Comparison of ENCODE assay signal across 18 cellular contexts in genomic region chr11:68016904-68017817, GRCh38. TPM values are rescaled to one million over a fixed set of nuclear protein-coding genes. Genes with fewer than 3 reads are reported as not detected.
DNase-seq lines count a peak whose midpoint lies in the region; ATAC-seq and TF ChIP-seq lines count a peak whose summit lies in the region.
"Had no signal": no experiment of that assay in that cellular context is flagged by ENCODE, and none has a peak within 500 bp of the region (broad histone marks: within the 10 kb centered on the region; RNA-seq: fewer than 3 reads in every experiment).

No MANE protein-coding gene starts in this region.

- CTCF ChIA-PET in naive thymus-derived CD4-positive, alpha-beta T cell (lab: Charles Lee) = no interaction called here

- WGBS in right lobe of liver (ENCODE audit: insufficient coverage, low coverage, low lambda C conversion rate, missing lambda C conversion rate) = 24% methylated on average over 4 of the region's 16 CpGs
- WGBS in tibial nerve, 2 donors = 39 to 46% methylated on average over 8 to 16 of the region's 16 CpGs

- POLR2A ChIA-PET in naive thymus-derived CD4-positive, alpha-beta T cell (lab: Charles Lee) = no interaction called here

- no peak overlapping the region for H3K4me3 ChIP-seq in adipocyte (ENCODE audit: low read length)
- H3K4me3 ChIP-seq in right lobe of liver = no peak overlapping the region
- no peak overlapping the region for H3K4me3 ChIP-seq in tibial nerve
- H3K4me3 ChIP-seq in naive thymus-derived CD4-positive, alpha-beta T cell (ENCODE audit: low read length) = no peak overlapping the region
- H3K4me3 ChIP-seq: coronary artery had no signal

- H3K4me1 ChIP-seq in adipocyte (ENCODE audit: control insufficient read depth, insufficient read depth, low read length) = peaks cover 46% of the 10 kb centered on the region
- H3K4me1 ChIP-seq in right lobe of liver = peaks cover 0 to 7% (median 0%) of the 10 kb centered on the region in 4 donors
- H3K4me1 ChIP-seq in tibial nerve = peaks cover 0 to 90% (median 46%) of the 10 kb centered on the region in 4 donors
- H3K4me1 ChIP-seq in naive thymus-derived CD4-positive, alpha-beta T cell (ENCODE audit: control insufficient read depth in 2 of 2, insufficient read depth in 2 of 2, low read length in 2 of 2) = no peaks in the 10 kb centered on the region

- H3K36me3 Mint-ChIP-seq in naive thymus-derived CD4-positive, alpha-beta T cell = no peaks in the 10 kb centered on the region

- no peak overlapping the region for H3K4me3 Mint-ChIP-seq in naive thymus-derived CD4-positive, alpha-beta T cell
- H3K4me3 Mint-ChIP-seq: T-helper 1 cell treated with Interleukin-12 subunit alpha and Interleukin-12 subunit beta and Interleukin-4 antibody, amounts not matched to agents 30 μg/mL and 1 μg/mL, for 36 hours had no signal

- H3K4me1 Mint-ChIP-seq in naive thymus-derived CD4-positive, alpha-beta T cell = peaks cover 0 to 8% (median 0%) of the 10 kb centered on the region in 7 donors

- no peaks in the 10 kb centered on the region for H3K9me3 Mint-ChIP-seq in naive thymus-derived CD4-positive, alpha-beta T cell
- H3K9me3 Mint-ChIP-seq: T-helper 1 cell treated with Interleukin-12 subunit alpha and Interleukin-12 subunit beta and Interleukin-4 antibody, amounts not matched to agents 30 μg/mL and 1 μg/mL, for 36 hours had no signal

- no peak for TF ChIP-seq POLR2A in right lobe of liver (IDR thresholded peaks at IDR 0.05)
- no peak for TF ChIP-seq POLR2A in tibial nerve (IDR thresholded peaks at IDR 0.05)

- DNase-seq in NCI-H82 (lab: John Stamatoyannopoulos, UW) (peak; percentile 33), NCI-H82 treated with DMSO at 0.1 percent for 48 hours (lab: John Stamatoyannopoulos, UW; ENCODE audit: unreplicated experiment) (no peak), adipocyte (ENCODE audit: low read depth) (no peak), right lobe of liver (peak in 1 of 3 donors; percentile 24), tibial nerve (ENCODE audit: low spot score in 2 of 2) (no peak)
- no peak for DNase-seq in naive thymus-derived CD4-positive, alpha-beta T cell
- DNase-seq: activated CD4-positive, alpha-beta T cell treated with anti-CD3 and anti-CD28 coated beads for 4 hours; activated T-cell treated with anti-CD3 and anti-CD28 coated beads, Interleukin-2, amount 50 U/mL, for 48 hours; amniotic stem cell; hippocampal formation; NCI-H1048; NCI-H226 had no signal

- intact Hi-C loops in right lobe of liver (cut with DNase I) = no loop called here
- intact Hi-C loops in naive thymus-derived CD4-positive, alpha-beta T cell (cut with micrococcal nuclease) = no loop called here

- peaks cover 0 to 5% (median 0%) of the 10 kb centered on the region in 5 donors for H3K27me3 Mint-ChIP-seq in naive thymus-derived CD4-positive, alpha-beta T cell

- no peak for TF ChIP-seq CTCF in right lobe of liver (IDR thresholded peaks at IDR 0.05)
- TF ChIP-seq CTCF in tibial nerve (IDR thresholded peaks at IDR 0.05) = no peak

- H3K27ac Mint-ChIP-seq in naive thymus-derived CD4-positive, alpha-beta T cell = no peak overlapping the region
- H3K27ac Mint-ChIP-seq: T-helper 1 cell treated with Interleukin-12 subunit alpha and Interleukin-12 subunit beta and Interleukin-4 antibody, amounts not matched to agents 30 μg/mL and 1 μg/mL, for 36 hours had no signal

- H3K36me3 ChIP-seq in adipocyte (ENCODE audit: control insufficient read depth, insufficient read depth, low read length, severe bottlenecking) = no peaks in the 10 kb centered on the region
- H3K36me3 ChIP-seq in right lobe of liver = no peaks in the 10 kb centered on the region
- H3K36me3 ChIP-seq in tibial nerve = peaks cover 0 to 28% (median 0%) of the 10 kb centered on the region in 3 donors
- no peaks in the 10 kb centered on the region for H3K36me3 ChIP-seq in naive thymus-derived CD4-positive, alpha-beta T cell (ENCODE audit: control insufficient read depth in 2 of 3, insufficient read depth in 3 of 3, low read length in 3 of 3)

- H3K9me3 ChIP-seq in adipocyte (ENCODE audit: control insufficient read depth, low read length) = no peaks in the 10 kb centered on the region
- H3K9me3 ChIP-seq in right lobe of liver = no peaks in the 10 kb centered on the region
- no peaks in the 10 kb centered on the region for H3K9me3 ChIP-seq in tibial nerve
- no peaks in the 10 kb centered on the region for H3K9me3 ChIP-seq in naive thymus-derived CD4-positive, alpha-beta T cell (ENCODE audit: control insufficient read depth in 2 of 3, low read length in 3 of 3)

- H3K27me3 ChIP-seq in adipocyte (replicated peaks; ENCODE audit: control insufficient read depth, insufficient read depth, low read length) = no peaks in the 10 kb centered on the region
- H3K27me3 ChIP-seq in right lobe of liver = no peaks in the 10 kb centered on the region
- no peaks in the 10 kb centered on the region for H3K27me3 ChIP-seq in tibial nerve
- no peaks in the 10 kb centered on the region for H3K27me3 ChIP-seq in naive thymus-derived CD4-positive, alpha-beta T cell (ENCODE audit: control insufficient read depth in 2 of 2, insufficient read depth in 2 of 2, low read length in 2 of 2)

- no peak for TF ChIP-seq EP300 in tibial nerve (IDR thresholded peaks at IDR 0.05)

- peak overlapping the region; percentile 29 for H3K9ac ChIP-seq in adipocyte (ENCODE audit: low read length)

- peak in 3 of 4 donors; percentile 31 to 71 (median 38) for ATAC-seq in right lobe of liver
- no peak for ATAC-seq in GM21786 (IDR thresholded peaks at IDR 0.05; ENCODE audit: unreplicated experiment)
- ATAC-seq in HG03439 (IDR thresholded peaks at IDR 0.05; ENCODE audit: unreplicated experiment) = no peak
- ATAC-seq in naive thymus-derived CD4-positive, alpha-beta T cell = no peak
- ATAC-seq: esophagus mucosa had no signal

- H3K27ac ChIP-seq in right lobe of liver (no peak overlapping the region), tibial nerve (peak overlapping the region; percentile 51 to 98 (median 70))
- H3K27ac ChIP-seq in naive thymus-derived CD4-positive, alpha-beta T cell (ENCODE audit: low read depth, low read length) = no peak overlapping the region

RNA-seq across cellular contexts. Expression of gene ALDH3B1, which starts 7.0 kb away (rescaled TPM):
- total RNA-seq in right lobe of liver (1 to 10 TPM; 2.3 to 7.4 (median 4.4) TPM), tibial nerve (100 to 1,000 TPM in 1 of 4 donors, 10 to 100 TPM in 3; 80.4 to 137 (median 91.8) TPM)
- 10 to 100 TPM in 1 of 5 experiments, 1 to 10 TPM in 1, under 1 TPM in 2, not detected in 1; 0.57 to 29.5 (median 1.9) TPM for total RNA-seq in naive thymus-derived CD4-positive, alpha-beta T cell
- polyA plus RNA-seq in naive thymus-derived CD4-positive, alpha-beta T cell = under 1 TPM in 1 of 2 donors, not detected in 1; 0.05 TPM
- total RNA-seq: A673 had no signal

RNA-seq across cellular contexts. Expression of gene UNC93B1, which starts 13.3 kb away (rescaled TPM):
- total RNA-seq in right lobe of liver (10 to 100 TPM; 13.3 to 21.4 (median 17.9) TPM), tibial nerve (10 to 100 TPM; 43.5 to 75.9 (median 44.2) TPM)
- total RNA-seq in naive thymus-derived CD4-positive, alpha-beta T cell = 10 to 100 TPM; 10.1 to 76.3 (median 21.1) TPM
- polyA plus RNA-seq in naive thymus-derived CD4-positive, alpha-beta T cell = 10 to 100 TPM in 1 of 2 donors, 1 to 10 TPM in 1; 4.3 to 12.7 TPM

RNA-seq across cellular contexts. Expression of gene NDUFS8, which starts 13.3 kb away (rescaled TPM):
- total RNA-seq in right lobe of liver (100 to 1,000 TPM in 3 of 6 experiments, 10 to 100 TPM in 3; 61.9 to 159 (median 88.4) TPM), tibial nerve (100 to 1,000 TPM; 143 to 205 (median 180) TPM)
- total RNA-seq in naive thymus-derived CD4-positive, alpha-beta T cell = 100 to 1,000 TPM in 1 of 5 experiments, 10 to 100 TPM in 4; 67.1 to 126 (median 80.1) TPM
- 100 to 1,000 TPM; 172 to 197 TPM for polyA plus RNA-seq in naive thymus-derived CD4-positive, alpha-beta T cell

RNA-seq across cellular contexts. Expression of gene TCIRG1, which starts 21.7 kb away (rescaled TPM):
- 10 to 100 TPM; 39.4 to 97.1 (median 69.3) TPM for total RNA-seq in right lobe of liver
- total RNA-seq in tibial nerve = 100 to 1,000 TPM; 142 to 439 (median 183) TPM
- total RNA-seq in naive thymus-derived CD4-positive, alpha-beta T cell = 100 to 1,000 TPM; 164 to 381 (median 194) TPM
- 10 to 100 TPM; 27.3 to 39.0 TPM for polyA plus RNA-seq in naive thymus-derived CD4-positive, alpha-beta T cell

Comparison
In these comparisons a context has a peak if more than half of its experiments do, and no peak if none do; other contexts are left out.
1. ATAC-seq: peak in right lobe of liver (3 of 4); none in GM21786 (single experiment), HG03439 (single experiment) and naive thymus-derived CD4-positive, alpha-beta T cell (single experiment).
2. H3K27ac ChIP-seq: peak in tibial nerve (4 of 4); none in right lobe of liver (0 of 3) and naive thymus-derived CD4-positive, alpha-beta T cell (single experiment).